31 cellular contexts compared by ENCODE assay signal in genomic region chr15:89632563-89633430, GRCh38. TPM values are rescaled to one million over a fixed set of nuclear protein-coding genes. Genes with fewer than 3 reads are reported as not detected.
DNase-seq lines count a peak whose midpoint lies in the region; ATAC-seq, FAIRE-seq and TF ChIP-seq lines count a peak whose summit lies in the region.
"Had no signal": no experiment of that assay in that cellular context is flagged by ENCODE, and none has a peak within 500 bp of the region (broad histone marks: within the 10 kb centered on the region; RNA-seq: fewer than 3 reads in every experiment).

No MANE protein-coding gene starts in this region.

- ATAC-seq in GM18868 (IDR thresholded peaks at IDR 0.05; ENCODE audit: unreplicated experiment) (no peak), HG03139 (IDR thresholded peaks at IDR 0.05; ENCODE audit: unreplicated experiment) (no peak)
- ATAC-seq: left lung; naive thymus-derived CD4-positive, alpha-beta T cell had no signal

- DNase-seq in GM12891 (ENCODE audit: insufficient read length, low spot score) (peak; percentile 9), H7 (peak; percentile 30), chondrocyte (ENCODE audit: low spot score) (peak; percentile 58), trophoblast cell (no peak), mucosa of gallbladder (ENCODE audit: low spot score) (no peak)
- DNase-seq: activated CD4-positive, alpha-beta T cell treated with anti-CD3 and anti-CD28 coated beads, Interleukin-2, amount 50 U/mL, for 4 hours; activated naive CD8-positive, alpha-beta T cell treated with anti-CD3 and anti-CD28 coated beads for 36 hours; aorta; caudate nucleus; DMS79 treated with DMSO at 0.1 percent for 48 hours; GF-D8; hypothalamus; immature natural killer cell; IMR-90; left lung; NCI-H1092 treated with DMSO at 0.1 percent for 48 hours; NCI-H187; occipital lobe; SJCRH30; small intestine; stimulated activated CD8-positive, alpha-beta memory T cell treated with anti-CD3 and anti-CD28 coated beads, Interleukin-4, amount 100 ng/mL, for 48 hours; upper lobe of left lung had no signal

- no peak overlapping the region for H2AK5ac ChIP-seq in trophoblast cell (ENCODE audit: low read length)

- no peak overlapping the region for H3K4ac ChIP-seq in trophoblast cell (ENCODE audit: low read depth, low read length)

- no peaks in the 10 kb centered on the region for H3K79me1 ChIP-seq in trophoblast cell (ENCODE audit: low read length)

- no peaks in the 10 kb centered on the region for H3K27me3 Mint-ChIP-seq in chondrocyte (ENCODE audit: low read depth)
- H3K27me3 Mint-ChIP-seq: activated naive CD8-positive, alpha-beta T cell treated with anti-CD3 and anti-CD28 coated beads for 36 hours; dendritic cell treated with granulocyte-macrophage colony-stimulating factor and Interleukin-4, amounts not matched to agents 40 ng/mL and 50 ng/mL, for 4 days had no signal

- TF ChIP-seq CTCF in chondrocyte (IDR thresholded peaks at IDR 0.05), result no peak

- TF ChIP-seq POLR2A in GM12891 (IDR thresholded peaks at IDR 0.05; ENCODE audit: low read depth, low read length), result no peak

- H3K23ac ChIP-seq in trophoblast cell (ENCODE audit: low read length), result no peak overlapping the region

- no peak overlapping the region for H4K91ac ChIP-seq in trophoblast cell (ENCODE audit: low read depth, low read length)

- peaks cover 31% of the 10 kb centered on the region for H3K36me3 ChIP-seq in H7 (replicated peaks; ENCODE audit: control insufficient read depth, insufficient read depth, low read length)
- H3K36me3 ChIP-seq in trophoblast cell (ENCODE audit: control insufficient read depth in 1 of 2, insufficient read depth in 2 of 2, low read length in 2 of 2), result peaks cover 55 to 56% of the 10 kb centered on the region in 2 experiments

- H2BK120ac ChIP-seq in trophoblast cell (ENCODE audit: insufficient read depth, low read length, poor library complexity), result no peak overlapping the region

- H3K79me2 ChIP-seq in trophoblast cell (ENCODE audit: control insufficient read depth, insufficient read depth, low read length, poor library complexity), result no peaks in the 10 kb centered on the region

- H2BK5ac ChIP-seq in trophoblast cell (ENCODE audit: low read depth, low read length, poor library complexity), result no peak overlapping the region

- no peak overlapping the region for H3K27ac Mint-ChIP-seq in chondrocyte (ENCODE audit: unreplicated experiment)
- H3K27ac Mint-ChIP-seq: activated naive CD8-positive, alpha-beta T cell treated with anti-CD3 and anti-CD28 coated beads for 36 hours; activated T-helper 2 cell treated with anti-CD3 and anti-CD28 coated beads, Interferon-gamma antibody, Interleukin-2, Interleukin-4, amounts not matched to agents 10 μg/mL and 5 μg/mL and 100 μg/mL, durations not matched to agents 14 hours and 24 hours and 36 hours; CD14-positive monocyte; dendritic cell treated with granulocyte-macrophage colony-stimulating factor and Interleukin-4, amounts not matched to agents 40 ng/mL and 50 ng/mL, for 4 days; immature natural killer cell; naive thymus-derived CD4-positive, alpha-beta T cell had no signal

- no peak overlapping the region for H3K9ac ChIP-seq in trophoblast cell (ENCODE audit: low read length)

- no peaks in the 10 kb centered on the region for H3K4me1 Mint-ChIP-seq in chondrocyte (ENCODE audit: low read depth)
- H3K4me1 Mint-ChIP-seq: CD14-positive monocyte; immature natural killer cell; naive thymus-derived CD4-positive, alpha-beta T cell had no signal

- no peak overlapping the region for H3K4me3 ChIP-seq in H7 (ENCODE audit: insufficient read depth, low read depth, low read length)
- peak overlapping the region; percentile 26 for H3K4me3 ChIP-seq in trophoblast cell (ENCODE audit: low read depth, low read length)
- H3K4me3 ChIP-seq: left lung, SJCRH30, upper lobe of left lung had no signal

- H3K18ac ChIP-seq in trophoblast cell (ENCODE audit: low read length), result no peak overlapping the region

- no peak for FAIRE-seq in GM12891 (lab: Jason Lieb, UNC)
- FAIRE-seq: small intestine, TTC549 had no signal

- H3K27me3 ChIP-seq in H7 (ENCODE audit: control insufficient read depth, insufficient read depth, low read length), result no peaks in the 10 kb centered on the region
- H3K27me3 ChIP-seq in trophoblast cell (ENCODE audit: insufficient read depth, low read length), result no peaks in the 10 kb centered on the region
- H3K27me3 ChIP-seq: left lung, SJCRH30, upper lobe of left lung had no signal

- H3K9me3 Mint-ChIP-seq in chondrocyte (ENCODE audit: low read depth), result peaks cover 2% of the 10 kb centered on the region

- H3K27ac ChIP-seq in trophoblast cell (ENCODE audit: low read depth, low read length), result no peak overlapping the region
- H3K27ac ChIP-seq: left lung, SJCRH30, upper lobe of left lung had no signal

- H3K4me1 ChIP-seq in trophoblast cell (ENCODE audit: control insufficient read depth in 1 of 2, insufficient read depth in 2 of 2, low read length in 2 of 2), result no peaks in the 10 kb centered on the region
- H3K4me1 ChIP-seq: left lung, SJCRH30, upper lobe of left lung had no signal

- H2AFZ ChIP-seq in trophoblast cell (ENCODE audit: insufficient read depth, low read length, poor library complexity), result no peak overlapping the region

- WGBS in trophoblast cell (ENCODE audit: extremely low coverage, insufficient coverage, insufficient read length), result no CpG with 5 or more reads among the region's 18 CpGs

- no peak overlapping the region for H3K4me2 ChIP-seq in trophoblast cell (ENCODE audit: low read length)

- no peak overlapping the region for H4K8ac ChIP-seq in trophoblast cell (ENCODE audit: low read depth, low read length)

- peaks cover 38% of the 10 kb centered on the region for H3K36me3 Mint-ChIP-seq in chondrocyte (ENCODE audit: low read depth)

- peaks cover 24% of the 10 kb centered on the region for H3K9me3 ChIP-seq in trophoblast cell (ENCODE audit: insufficient read depth, low read depth, low read length)
- H3K9me3 ChIP-seq: SJCRH30, upper lobe of left lung had no signal

- no peak overlapping the region for H2BK12ac ChIP-seq in trophoblast cell (ENCODE audit: low read length)

- H3K14ac ChIP-seq in trophoblast cell (ENCODE audit: low read length), result no peak overlapping the region

- H4K12ac ChIP-seq in trophoblast cell (ENCODE audit: low read depth, low read length), result no peak overlapping the region

- H3K4me3 Mint-ChIP-seq in chondrocyte (ENCODE audit: unreplicated experiment), result no peak overlapping the region
- H3K4me3 Mint-ChIP-seq: activated naive CD8-positive, alpha-beta T cell treated with anti-CD3 and anti-CD28 coated beads for 36 hours; CD14-positive monocyte; dendritic cell treated with granulocyte-macrophage colony-stimulating factor and Interleukin-4, amounts not matched to agents 40 ng/mL and 50 ng/mL, for 4 days; immature natural killer cell; naive thymus-derived CD4-positive, alpha-beta T cell had no signal

TF ChIP-seq in GM12891, 5 proteins besides CTCF, POLR2A, EP300 and RAD21:
- no peak for TF ChIP-seq TAF1 (IDR thresholded peaks at IDR 0.05; ENCODE audit: low read depth, low read length)
TF ChIP-seq in GM12891: peak in this region for 0.

RNA-seq across cellular contexts. Expression of gene KIF7, which starts 22.5 kb away (rescaled TPM):
- 0.73 TPM for polyA plus RNA-seq in GM12891 (2012; ENCODE audit: low read depth, missing spikeins)
- total RNA-seq in H7 (2014; rRNA removed; shearing (Covaris generic)), result 7.8 and 9.0 TPM in 2 replicates
- total RNA-seq in chondrocyte, result 13.9 to 15.9 TPM (median 14.9 TPM) in 3 replicates
- 3.2 and 3.3 TPM in 2 replicates for polyA plus RNA-seq in trophoblast cell (2013)
- total RNA-seq in mucosa of gallbladder, result 6.1 TPM
- polyA plus RNA-seq: CD14-positive monocyte; naive thymus-derived CD4-positive, alpha-beta T cell had no signal

RNA-seq across cellular contexts. Expression of gene PLIN1, which starts 46.4 kb away (rescaled TPM):
- 0.08 TPM for polyA plus RNA-seq in GM12891 (2012; ENCODE audit: low read depth, missing spikeins)
- 0.18 TPM in 1 of 2 replicates, not detected in the other for total RNA-seq in H7 (2014; rRNA removed; shearing (Covaris generic))
- total RNA-seq in chondrocyte, result 0.17 to 0.44 TPM in 2 of 3 replicates, not detected in the other
- polyA plus RNA-seq in trophoblast cell (2013), result 0.11 and 0.21 TPM in 2 replicates
- total RNA-seq in mucosa of gallbladder, result 0.89 TPM
- total RNA-seq: activated T-helper 2 cell treated with anti-CD3 and anti-CD28 coated beads, Interferon-gamma antibody, Interleukin-2, Interleukin-4, amounts not matched to agents 10 μg/mL and 5 μg/mL and 100 μg/mL, durations not matched to agents 14 hours and 24 hours and 36 hours; SJCRH30; T-helper 1 cell treated with Interleukin-12 subunit alpha and Interleukin-12 subunit beta and Interleukin-4 antibody, amounts not matched to agents 30 ng/mL and 1 ng/mL, for 36 hours had no signal
- polyA plus RNA-seq: CD14-positive monocyte, immature natural killer cell had no signal

RNA-seq across cellular contexts. Expression of gene TICRR, which starts 57.5 kb away (rescaled TPM):
- polyA plus RNA-seq in GM12891 (2012; ENCODE audit: low read depth, missing spikeins), result 5.4 TPM
- total RNA-seq in H7 (2014; rRNA removed; shearing (Covaris generic)), result 19.2 and 24.1 TPM in 2 replicates
- total RNA-seq in chondrocyte (2.2 to 3.5 TPM (median 2.4 TPM) in 3 replicates), mucosa of gallbladder (0.37 TPM)
- polyA plus RNA-seq in trophoblast cell (2013), result 6.2 and 7.2 TPM in 2 replicates
- total RNA-seq: mesenteric fat pad had no signal
- polyA plus RNA-seq: CD14-positive monocyte had no signal

RNA-seq across cellular contexts. Expression of gene PEX11A, which starts 57.8 kb away (rescaled TPM):
- polyA plus RNA-seq in GM12891 (2012; ENCODE audit: low read depth, missing spikeins), result 1.6 TPM
- 1.3 and 1.6 TPM in 2 replicates for total RNA-seq in H7 (2014; rRNA removed; shearing (Covaris generic))
- total RNA-seq in chondrocyte, result 2.3 to 4.3 TPM (median 3.0 TPM) in 3 replicates
- polyA plus RNA-seq in trophoblast cell (2013), result 1.5 and 2.0 TPM in 2 replicates
- total RNA-seq in mucosa of gallbladder, result 13.7 TPM

RNA-seq across cellular contexts. Expression of gene WDR93, which starts 57.8 kb away (rescaled TPM):
- polyA plus RNA-seq in GM12891 (2012; ENCODE audit: low read depth, missing spikeins), result 0.04 TPM
- not detected in 2 replicates for total RNA-seq in H7 (2014; rRNA removed; shearing (Covaris generic))
- total RNA-seq in chondrocyte, result not detected in 3 replicates
- polyA plus RNA-seq in trophoblast cell (2013), result 0.03 and 0.11 TPM in 2 replicates
- 0.49 TPM for total RNA-seq in mucosa of gallbladder
- total RNA-seq: activated naive CD8-positive, alpha-beta T cell treated with anti-CD3 and anti-CD28 coated beads for 36 hours; activated T-helper 2 cell treated with anti-CD3 and anti-CD28 coated beads, Interferon-gamma antibody, Interleukin-2, Interleukin-4, amounts not matched to agents 10 μg/mL and 5 μg/mL and 100 μg/mL, durations not matched to agents 14 hours and 24 hours and 36 hours; aorta; IMR-90; SJCRH30; T-helper 1 cell treated with Interleukin-12 subunit alpha and Interleukin-12 subunit beta and Interleukin-4 antibody, amounts not matched to agents 30 ng/mL and 1 ng/mL, for 36 hours had no signal
- polyA plus RNA-seq: CD14-positive monocyte; IMR-90; naive thymus-derived CD4-positive, alpha-beta T cell had no signal

Comparison
In these comparisons a context has a peak if more than half of its experiments do, and no peak if none do; other contexts are left out.
1. DNase-seq: peak in GM12891 (single experiment), H7 (single experiment) and chondrocyte (single experiment); none in trophoblast cell (0 of 2) and mucosa of gallbladder (single experiment).